Comparison of ENCODE assay signal across 8 cellular contexts in genomic region chr1:161390559-161390858, GRCh38. TPM values are rescaled to one million over a fixed set of nuclear protein-coding genes. Genes with fewer than 3 reads are reported as not detected.
DNase-seq lines count a peak whose midpoint lies in the region; ATAC-seq, FAIRE-seq and TF ChIP-seq lines count a peak whose summit lies in the region.

No MANE protein-coding gene starts in this region.

- H3K79me2 ChIP-seq in OCI-LY1 (ENCODE audit: insufficient read depth, low read length) (no peaks in the 10 kb centered on the region), endothelial cell of umbilical vein (ENCODE audit: control insufficient read depth, insufficient read depth, low read length) (no peaks in the 10 kb centered on the region), trophoblast cell (ENCODE audit: control insufficient read depth, insufficient read depth, low read length, poor library complexity) (peaks cover 4% of the 10 kb centered on the region)

- no peak overlapping the region for H3K23ac ChIP-seq in trophoblast cell (ENCODE audit: low read length)

- no peaks in the 10 kb centered on the region for H3K36me3 ChIP-seq in OCI-LY1 (ENCODE audit: insufficient read depth, low read length)
- H3K36me3 ChIP-seq in endothelial cell of umbilical vein (ENCODE audit: control insufficient read depth in 2 of 2, extremely low read depth in 1 of 2, insufficient read depth in 2 of 2, low read length in 2 of 2), result no peaks in the 10 kb centered on the region
- H3K36me3 ChIP-seq in trophoblast cell (ENCODE audit: control insufficient read depth in 1 of 2, insufficient read depth in 2 of 2, low read length in 2 of 2), result no peaks in the 10 kb centered on the region

- no peak for FAIRE-seq in endothelial cell of umbilical vein (lab: Jason Lieb, UNC)

- H3K9me2 ChIP-seq in OCI-LY1 (ENCODE audit: low read depth, low read length), result no peaks in the 10 kb centered on the region

- BruUV-seq in endothelial cell of umbilical vein (replicated peaks; lab: Mats Ljungman, UMichigan), result TSS peak; percentile 71

- H3K27me3 ChIP-seq in OCI-LY1 (ENCODE audit: insufficient read depth, low read length) (no peaks in the 10 kb centered on the region), endothelial cell of umbilical vein (ENCODE audit: control insufficient read depth in 2 of 2, insufficient read depth in 2 of 2, low read length in 2 of 2) (no peaks in the 10 kb centered on the region), trophoblast cell (ENCODE audit: insufficient read depth, low read length) (no peaks in the 10 kb centered on the region)

- H3F3A ChIP-seq in OCI-LY1 (ENCODE audit: insufficient read depth, low read length), result no peaks in the 10 kb centered on the region

- H3K9ac ChIP-seq in OCI-LY1 (ENCODE audit: low read length) (peak overlapping the region; percentile 66), endothelial cell of umbilical vein (replicated peaks; ENCODE audit: extremely low read depth, insufficient read depth, low read length) (peak overlapping the region; percentile 79), trophoblast cell (ENCODE audit: low read length) (peak overlapping the region; percentile 82)

- H2AFZ ChIP-seq in OCI-LY1 (ENCODE audit: low read length) (no peak overlapping the region), endothelial cell of umbilical vein (ENCODE audit: low read depth, low read length) (peak overlapping the region; percentile 90), trophoblast cell (ENCODE audit: insufficient read depth, low read length, poor library complexity) (peak overlapping the region; percentile 77)

- no peak overlapping the region for H2AK5ac ChIP-seq in trophoblast cell (ENCODE audit: low read length)

- H3K27ac ChIP-seq in OCI-LY1 (ENCODE audit: low read depth, low read length, poor library complexity, severe bottlenecking) (no peak overlapping the region), endothelial cell of umbilical vein (ENCODE audit: insufficient read depth, low read depth, low read length) (peak overlapping the region; percentile 56), trophoblast cell (ENCODE audit: low read depth, low read length) (no peak overlapping the region)

- no peak overlapping the region for H3K4ac ChIP-seq in trophoblast cell (ENCODE audit: low read depth, low read length)

- DNase-seq in NCI-H2171 treated with DMSO at 0.1 percent for 48 hours (lab: John Stamatoyannopoulos, UW) (peak; percentile 64), NCI-H2171 (lab: John Stamatoyannopoulos, UW) (no peak), endothelial cell of umbilical vein (ENCODE audit: low read depth, low spot score) (no peak), trophoblast cell (no peak), A172 (ENCODE audit: low spot score) (no peak)

- peak overlapping the region; percentile 21 for H4K12ac ChIP-seq in trophoblast cell (ENCODE audit: low read depth, low read length)

- H3K18ac ChIP-seq in trophoblast cell (ENCODE audit: low read length), result peak overlapping the region; percentile 50

- no peak for ATAC-seq in GM19035 (IDR thresholded peaks at IDR 0.05; ENCODE audit: unreplicated experiment)
- no peak for ATAC-seq in HG02642 (IDR thresholded peaks at IDR 0.05; ENCODE audit: poor library complexity, unreplicated experiment)

- no peaks in the 10 kb centered on the region for H3K9me1 ChIP-seq in endothelial cell of umbilical vein (replicated peaks; ENCODE audit: control insufficient read depth, extremely low read depth, insufficient read depth, low read length)

- no peak overlapping the region for H2BK5ac ChIP-seq in trophoblast cell (ENCODE audit: low read depth, low read length, poor library complexity)

- H3K4me3 ChIP-seq in OCI-LY1 (ENCODE audit: low read depth, low read length, poor library complexity, severe bottlenecking), result peak overlapping the region; percentile 75
- H3K4me3 ChIP-seq in endothelial cell of umbilical vein (replicated peaks in 1 of 3; ENCODE audit: insufficient read depth in 1 of 3, low read depth in 1 of 3, low read length in 3 of 3), result peak overlapping the region; percentile 15 to 72 (median 64)
- peak overlapping the region; percentile 81 for H3K4me3 ChIP-seq in trophoblast cell (ENCODE audit: low read depth, low read length)

- peak overlapping the region; percentile 49 for H4K91ac ChIP-seq in trophoblast cell (ENCODE audit: low read depth, low read length)

- POLR2A ChIA-PET in endothelial cell of umbilical vein (lab: Charles Lee), result no interaction called here

- peak overlapping the region; percentile 64 for H4K8ac ChIP-seq in trophoblast cell (ENCODE audit: low read depth, low read length)

- H3K4me2 ChIP-seq in OCI-LY1 (ENCODE audit: low read length) (peak overlapping the region; percentile 72), endothelial cell of umbilical vein (ENCODE audit: insufficient read depth, low read length) (peak overlapping the region; percentile 65), trophoblast cell (ENCODE audit: low read length) (peak overlapping the region; percentile 97)

- WGBS in trophoblast cell (ENCODE audit: extremely low coverage, insufficient coverage, insufficient read length), result no CpG with 5 or more reads among the region's 13 CpGs

- H2BK12ac ChIP-seq in trophoblast cell (ENCODE audit: low read length), result no peak overlapping the region

- H2BK120ac ChIP-seq in trophoblast cell (ENCODE audit: insufficient read depth, low read length, poor library complexity), result peak overlapping the region; percentile 26

- TF ChIP-seq POLR2A in endothelial cell of umbilical vein (IDR thresholded peaks at IDR 0.05; ENCODE audit: low read depth, low read length), result no peak

- intact Hi-C loops in endothelial cell of umbilical vein (cut with micrococcal nuclease), result loop anchor here (1.0 to 10.0 kb wide), 2 partner anchors 9 to 54 kb away; no protein-coding TSS in a partner anchor

- dilution Hi-C loops in endothelial cell of umbilical vein (cut with MboI; ENCODE audit: extremely low pct_ligation_motif_present, low sequenced_read_pairs), result no loop called here

- TF ChIP-seq CTCF in OCI-LY1 (IDR thresholded peaks at IDR 0.05; ENCODE audit: low read length) (no peak), endothelial cell of umbilical vein (IDR thresholded peaks at IDR 0.05; ENCODE audit: extremely low read depth in 1 of 2, insufficient read depth in 1 of 2, low read depth in 1 of 2, low read length in 2 of 2) (no peak)

- H4K20me1 ChIP-seq in OCI-LY1 (ENCODE audit: insufficient read depth, low read length), result no peaks in the 10 kb centered on the region
- no peaks in the 10 kb centered on the region for H4K20me1 ChIP-seq in endothelial cell of umbilical vein (replicated peaks; ENCODE audit: control insufficient read depth, extremely low read depth, insufficient read depth, low read length)

- peaks cover 7% of the 10 kb centered on the region for H3K79me1 ChIP-seq in trophoblast cell (ENCODE audit: low read length)

- H3K4me1 ChIP-seq in OCI-LY1 (ENCODE audit: insufficient read depth, low read length, severe bottlenecking), result peaks cover 18% of the 10 kb centered on the region
- peaks cover 3% of the 10 kb centered on the region for H3K4me1 ChIP-seq in endothelial cell of umbilical vein (ENCODE audit: control insufficient read depth, extremely low read depth, insufficient read depth, low read length)
- peaks cover 0 to 3% of the 10 kb centered on the region in 2 experiments for H3K4me1 ChIP-seq in trophoblast cell (ENCODE audit: control insufficient read depth in 1 of 2, insufficient read depth in 2 of 2, low read length in 2 of 2)

- peak overlapping the region; percentile 58 for H3K14ac ChIP-seq in trophoblast cell (ENCODE audit: low read length)

- CTCF ChIA-PET in endothelial cell of umbilical vein (lab: Charles Lee), result interaction anchor here (1.3 to 1.7 kb wide), 3 partner anchors 9 to 193 kb away, joined by 3 to 5 read pairs (median 4); no protein-coding TSS in a partner anchor

- no peaks in the 10 kb centered on the region for H3K9me3 ChIP-seq in OCI-LY1 (ENCODE audit: low read length)
- no peaks in the 10 kb centered on the region for H3K9me3 ChIP-seq in endothelial cell of umbilical vein (replicated peaks; ENCODE audit: control insufficient read depth, insufficient read depth, low read length)
- H3K9me3 ChIP-seq in trophoblast cell (ENCODE audit: insufficient read depth, low read depth, low read length), result no peaks in the 10 kb centered on the region

TF ChIP-seq in endothelial cell of umbilical vein, 7 proteins besides CTCF, POLR2A, EP300 and RAD21:
- TF ChIP-seq FOS (IDR thresholded peaks at IDR 0.05; ENCODE audit: borderline replicate concordance, insufficient read depth, low read length) (no peak), JUN (IDR thresholded peaks at IDR 0.05; ENCODE audit: borderline replicate concordance, insufficient read depth, insufficient read length, low read depth) (no peak), GATA2 (IDR thresholded peaks at IDR 0.05; ENCODE audit: insufficient read depth, insufficient read length, low read depth, low read length) (no peak), POLR2AphosphoS5 (IDR thresholded peaks at IDR 0.05; ENCODE audit: insufficient read depth, low read depth, low read length) (no peak)

RNA-seq across cellular contexts. Expression of gene CFAP126, which starts 22.8 kb away (rescaled TPM):
- not detected in 2 replicates for total RNA-seq in endothelial cell of umbilical vein
- not detected in 2 replicates for polyA plus RNA-seq in endothelial cell of umbilical vein
- polyA plus RNA-seq in endothelial cell of umbilical vein (2011; cell fraction: cytosol; rRNA removed), result not detected in 2 replicates
- not detected in 2 replicates for polyA plus RNA-seq in endothelial cell of umbilical vein (2011; cell fraction: nucleus; rRNA removed)
- not detected in 2 replicates for polyA plus RNA-seq in endothelial cell of umbilical vein (2012)
- not detected in 2 replicates for polyA minus RNA-seq in endothelial cell of umbilical vein
- polyA minus RNA-seq in endothelial cell of umbilical vein (2011; cell fraction: cytosol; rRNA and poly(A)+ RNA removed), result not detected
- not detected in 2 replicates for polyA minus RNA-seq in endothelial cell of umbilical vein (2011; cell fraction: nucleus; rRNA and poly(A)+ RNA removed)
- polyA plus RNA-seq in trophoblast cell (2013), result 0.07 TPM in 1 of 2 replicates, not detected in the other
- not detected in 2 replicates for total RNA-seq in A172 (2014; rRNA removed; shearing (Covaris generic))
